ENCODE assay signal across 9 cellular contexts in the genomic region with DNA sequence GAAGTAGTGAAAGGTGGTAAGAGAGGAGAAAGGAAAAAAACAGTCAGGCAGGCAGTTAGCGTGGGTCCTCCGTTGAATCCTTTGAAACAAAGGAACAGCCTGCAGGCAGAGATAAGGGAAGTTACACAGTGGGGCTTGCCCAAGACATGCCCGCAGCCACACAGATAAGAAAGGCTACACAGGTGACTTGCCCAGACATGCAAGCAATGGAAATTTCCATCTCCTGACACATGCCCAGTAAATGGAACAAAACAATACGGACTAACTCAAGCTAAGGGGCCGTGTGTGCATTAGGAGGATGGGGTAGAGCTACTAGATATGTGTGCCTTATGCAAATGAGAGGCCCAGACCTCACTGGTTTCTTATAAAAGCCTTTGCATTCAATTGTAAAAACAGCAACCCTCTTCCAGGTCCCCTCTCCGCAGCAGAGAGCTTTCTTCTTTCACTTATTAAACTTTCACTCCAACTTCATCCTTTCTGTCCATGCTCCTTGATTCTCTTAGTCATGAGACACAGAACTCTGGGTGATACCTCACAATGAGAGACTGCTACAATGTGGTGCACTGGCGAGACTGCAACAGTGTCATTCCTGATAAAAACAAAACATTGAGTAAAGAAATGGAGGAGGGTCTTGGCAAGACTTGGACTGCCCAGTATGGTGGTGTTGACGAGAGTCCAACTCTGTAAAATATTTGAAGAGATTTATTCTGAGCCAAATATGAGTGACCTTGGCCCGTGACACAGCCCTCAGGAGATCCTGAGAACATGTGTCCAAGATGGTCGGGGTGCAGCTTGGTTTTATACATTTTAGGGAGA.
DNase-seq lines count a peak whose midpoint lies in the region; ATAC-seq lines count a peak whose summit lies in the region.
"Had no signal": no experiment of that assay in that cellular context is flagged by ENCODE, and none has a peak within 500 bp of the region (broad histone marks: within the 10 kb centered on the region; RNA-seq: fewer than 3 reads in every experiment).

No MANE protein-coding gene starts in this region.

- no peaks in the 10 kb centered on the region for H3K27me3 ChIP-seq in BLaER1

- no peaks in the 10 kb centered on the region for H3K36me3 ChIP-seq in BLaER1

- DNase-seq in NCI-H146 (lab: John Stamatoyannopoulos, UW) (peak; percentile 96), dermis blood vessel endothelial cell (peak; percentile 10), NCI-H128 (lab: John Stamatoyannopoulos, UW; ENCODE audit: unreplicated experiment) (no peak)
- DNase-seq in activated CD8-positive, alpha-beta memory T cell treated with anti-CD3 and anti-CD28 coated beads for 24 hours = no peak
- DNase-seq in activated CD4-positive, alpha-beta T cell treated with anti-CD3 and anti-CD28 coated beads for 4 hours = no peak
- DNase-seq in stimulated activated CD4-positive, alpha-beta T cell treated with anti-CD3 and anti-CD28 coated beads, Interleukin-2, amount 100 ng/mL, for 48 hours = no peak
- DNase-seq: DND-41 had no signal

- peaks cover 8% of the 10 kb centered on the region; the same call in 1 of the 2 replicates for H3K9me3 ChIP-seq in BLaER1

- H3K4me3 ChIP-seq in BLaER1 = no peak overlapping the region

- no peak overlapping the region; the same call in 1 of the 2 replicates for H3K4me2 ChIP-seq in BLaER1

- peak; percentile 91 for ATAC-seq in GM21390 (IDR thresholded peaks at IDR 0.05; ENCODE audit: unreplicated experiment)

- no peaks in the 10 kb centered on the region; the same call in 1 of the 2 replicates for H3K4me1 ChIP-seq in BLaER1

- H3K27ac ChIP-seq in BLaER1 = peak overlapping the region; percentile 44; the same call in 1 of the 2 replicates

- H3K9ac ChIP-seq in BLaER1 = no peak overlapping the region

- H4K20me1 ChIP-seq in BLaER1 = no peaks in the 10 kb centered on the region

Comparison
In these comparisons a context has a peak if more than half of its experiments do, and no peak if none do; other contexts are left out.
1. DNase-seq: peak in NCI-H146 (single experiment) and dermis blood vessel endothelial cell (single experiment); none in NCI-H128 (single experiment), activated CD8-positive, alpha-beta memory T cell treated with anti-CD3 and anti-CD28 coated beads for 24 hours (single experiment), activated CD4-positive, alpha-beta T cell treated with anti-CD3 and anti-CD28 coated beads for 4 hours (0 of 2) and stimulated activated CD4-positive, alpha-beta T cell treated with anti-CD3 and anti-CD28 coated beads, Interleukin-2, amount 100 ng/mL, for 48 hours (0 of 2).